ENCODE assay signal across 18 cellular contexts in genomic region chr6:130453230-130453629, GRCh38.
A peak's percentile ranks its signal among the peaks of the same experiment; 100 is the strongest.
DNase-seq lines count a peak whose midpoint lies in the region; ATAC-seq and TF ChIP-seq lines count a peak whose summit lies in the region.
"Had no signal": no experiment of that assay in that cellular context is flagged by ENCODE, and none has a peak within 500 bp of the region (broad histone marks: within the 10 kb centered on the region; RNA-seq: fewer than 3 reads in every experiment).

No MANE protein-coding gene starts in this region.

- no peaks in the 10 kb centered on the region for H3K27me3 Mint-ChIP-seq in T-helper 17 cell
- H3K27me3 Mint-ChIP-seq: activated CD4-positive, alpha-beta T cell treated with anti-CD3 and anti-CD28 coated beads, Interleukin-2, amount 10 ng/mL, durations not matched to agents 7 days and 5 days; T-cell had no signal

- H3K4me3 Mint-ChIP-seq in T-helper 17 cell: no peak overlapping the region
- H3K4me3 Mint-ChIP-seq: activated CD4-positive, alpha-beta T cell treated with anti-CD3 and anti-CD28 coated beads, Interleukin-2, amount 10 ng/mL, durations not matched to agents 7 days and 5 days; natural killer cell; T-cell had no signal

- no peak overlapping the region for H3K4me3 ChIP-seq in AG10803 (ENCODE audit: low read length)
- H3K4me3 ChIP-seq in fibroblast of pulmonary artery (replicated peaks; ENCODE audit: low read depth, low read length): no peak overlapping the region
- H3K4me3 ChIP-seq: BLaER1, heart right ventricle, left ventricle myocardium inferior, right atrium auricular region had no signal

- no peak for TF ChIP-seq CTCF in AG10803 (conservative IDR thresholded peaks at IDR 0.05; ENCODE audit: low read length)
- no peak for TF ChIP-seq CTCF in GM13977 (IDR thresholded peaks at IDR 0.05; ENCODE audit: extremely low read depth, insufficient read depth, missing control alignments)
- TF ChIP-seq CTCF in fibroblast of pulmonary artery (IDR thresholded peaks at IDR 0.05; ENCODE audit: low read length, missing control alignments): no peak

- H3K4me1 Mint-ChIP-seq in T-helper 17 cell: peaks cover 6% of the 10 kb centered on the region
- H3K4me1 Mint-ChIP-seq: natural killer cell had no signal

- in situ Hi-C loops in GM13977 (cut with MboI; ENCODE audit: low pct_unique_long_range_greater_than_20kb, low sequenced_read_pairs, unreplicated experiment): no loop called here

- H3K27ac Mint-ChIP-seq in T-helper 17 cell: no peak overlapping the region
- H3K27ac Mint-ChIP-seq: activated CD4-positive, alpha-beta T cell treated with anti-CD3 and anti-CD28 coated beads, Interleukin-2, amount 10 ng/mL, durations not matched to agents 7 days and 5 days; natural killer cell; T-cell had no signal

- ATAC-seq in T-helper 17 cell (peak; percentile 75), HG03039 (IDR thresholded peaks at IDR 0.05; ENCODE audit: unreplicated experiment) (no peak), HG03571 (IDR thresholded peaks at IDR 0.05; ENCODE audit: unreplicated experiment) (no peak)
- ATAC-seq: heart right ventricle had no signal

- H3K9me3 ChIP-seq in T-helper 17 cell (ENCODE audit: control insufficient read depth, low read length, poor library complexity, severe bottlenecking): no peaks in the 10 kb centered on the region
- H3K9me3 ChIP-seq: BLaER1, heart right ventricle, right atrium auricular region had no signal

- DNase-seq in AG10803 (ENCODE audit: low read depth) (peak; percentile 55), GM13977 (ENCODE audit: low spot score) (peak; percentile 14), T-helper 17 cell (no peak), fibroblast of pulmonary artery (ENCODE audit: low read depth) (peak; percentile 45), SK-N-DZ (ENCODE audit: low spot score) (no peak), NCI-H524 (lab: John Stamatoyannopoulos, UW) (no peak)
- DNase-seq: activated CD4-positive, alpha-beta T cell treated with anti-CD3 and anti-CD28 coated beads, Interleukin-2, amount 10 ng/mL, durations not matched to agents 7 days and 5 days; activated effector memory CD4-positive, alpha-beta T cell treated with anti-CD3 and anti-CD28 coated beads, Interleukin-2, amount 50 U/mL, for 16 hours; heart right ventricle; left ventricle myocardium inferior; natural killer cell; NCI-H1092 treated with DMSO at 0.1 percent for 48 hours; stimulated activated CD4-positive, alpha-beta T cell treated with anti-CD3 and anti-CD28 coated beads, Interleukin-4, amount 100 ng/mL, for 1 hour had no signal

- H3K36me3 Mint-ChIP-seq in T-helper 17 cell (ENCODE audit: low read depth): no peaks in the 10 kb centered on the region
- H3K36me3 Mint-ChIP-seq: natural killer cell, T-cell had no signal

Comparison
In these comparisons a context has a peak if more than half of its experiments do, and no peak if none do; other contexts are left out.
1. DNase-seq: peak in AG10803 (single experiment), GM13977 (single experiment) and fibroblast of pulmonary artery (single experiment); none in T-helper 17 cell (0 of 3), SK-N-DZ (single experiment) and NCI-H524 (0 of 2).